ENCODE assay signal across 1 cellular context in genomic region chr2:164522561-164522981, GRCh38.
TF ChIP-seq lines count a peak whose summit lies in the region.

No MANE protein-coding gene starts in this region.

TF ChIP-seq in SK-N-SH, 30 proteins besides CTCF, POLR2A, EP300 and RAD21 (continued from another document):
- no peak for TF ChIP-seq REST (IDR thresholded peaks at IDR 0.05; ENCODE audit: low read depth, low read length)
